ENCODE assay signal across 13 cellular contexts in genomic region chr1:209353097-209353496, GRCh38.
A peak's percentile ranks its signal among the peaks of the same experiment; 100 is the strongest.
DNase-seq lines count a peak whose midpoint lies in the region; ATAC-seq and TF ChIP-seq lines count a peak whose summit lies in the region.
"Had no signal": no experiment of that assay in that cellular context is flagged by ENCODE, and none has a peak within 500 bp of the region (broad histone marks: within the 10 kb centered on the region; RNA-seq: fewer than 3 reads in every experiment).

No MANE protein-coding gene starts in this region.

- peak overlapping the region; percentile 15 for H2AFZ ChIP-seq in mammary epithelial cell (ENCODE audit: low read depth, low read length)

- H3K18ac ChIP-seq in mesendoderm (ENCODE audit: low read length) = peak overlapping the region; percentile 30

- no peak overlapping the region for H3K4ac ChIP-seq in mesendoderm (ENCODE audit: low read depth, low read length)

- no peak overlapping the region for H3K23ac ChIP-seq in mesendoderm (ENCODE audit: low read length)

- TF ChIP-seq CTCF in mammary epithelial cell (conservative IDR thresholded peaks at IDR 0.05 in 1 of 2, IDR thresholded peaks at IDR 0.05 in 1 of 2; ENCODE audit: extremely low read depth in 1 of 2, insufficient read depth in 1 of 2, low read depth in 1 of 2, low read length in 2 of 2) (no peak), breast epithelium (IDR thresholded peaks at IDR 0.05) (no peak)
- no peak for TF ChIP-seq CTCF in CD8-positive, alpha-beta T cell (IDR thresholded peaks at IDR 0.05)

- H3K79me2 ChIP-seq in mammary epithelial cell (ENCODE audit: insufficient read depth, low read length) = no peaks in the 10 kb centered on the region
- H3K79me2 ChIP-seq in mesendoderm (ENCODE audit: control insufficient read depth, insufficient read depth, low read length) = no peaks in the 10 kb centered on the region

- no peaks in the 10 kb centered on the region for H3K4me1 Mint-ChIP-seq in CD8-positive, alpha-beta T cell (ENCODE audit: low read depth)
- H3K4me1 Mint-ChIP-seq: CD4-positive, CD25-positive, alpha-beta regulatory T cell had no signal

- 63% methylated on average over 3 of the region's 4 CpGs for WGBS in mammary epithelial cell (ENCODE audit: low coverage, missing lambda C conversion rate)
- no CpG with 5 or more reads among the region's 4 CpGs for WGBS in mesendoderm (ENCODE audit: extremely low coverage, insufficient coverage, low lambda C conversion rate)

- no peaks in the 10 kb centered on the region for H3K36me3 Mint-ChIP-seq in CD8-positive, alpha-beta T cell
- H3K36me3 Mint-ChIP-seq: CD4-positive, CD25-positive, alpha-beta regulatory T cell had no signal

- no peak overlapping the region for H2BK120ac ChIP-seq in mesendoderm (ENCODE audit: low read depth, low read length)

- no peak for ATAC-seq in CD8-positive, alpha-beta T cell

- DNase-seq in NCI-H1105 (lab: John Stamatoyannopoulos, UW) = peak; percentile 1
- no peak for DNase-seq in NCI-H1105 treated with DMSO at 0.1 percent for 48 hours (lab: John Stamatoyannopoulos, UW)
- DNase-seq in mammary epithelial cell = no peak
- no peak for DNase-seq in breast epithelium (ENCODE audit: low spot score in 2 of 2)
- no peak for DNase-seq in mesendoderm
- no peak for DNase-seq in CD8-positive, alpha-beta T cell
- DNase-seq in DMS 273 treated with DMSO at 0.1 percent for 48 hours (lab: John Stamatoyannopoulos, UW) = no peak
- DNase-seq: ACHN; Calu3; CD4-positive, CD25-positive, alpha-beta regulatory T cell; IMR-90 had no signal

- in situ Hi-C loops in mammary epithelial cell (cut with MboI; ENCODE audit: low sequenced_read_pairs in 2 of 2) = loop anchor here in 1 of 2 donors (10.0 kb wide), 2 partner anchors 142 to 148 kb away; no protein-coding TSS in a partner anchor

- POLR2A ChIA-PET in CD8-positive, alpha-beta T cell (lab: Charles Lee) = no interaction called here

- no peak overlapping the region for H3K4me3 Mint-ChIP-seq in CD8-positive, alpha-beta T cell
- H3K4me3 Mint-ChIP-seq: CD4-positive, CD25-positive, alpha-beta regulatory T cell had no signal

- H3K9me3 ChIP-seq in mammary epithelial cell (replicated peaks; ENCODE audit: insufficient read depth, low read length) (no peaks in the 10 kb centered on the region), breast epithelium (no peaks in the 10 kb centered on the region)
- no peaks in the 10 kb centered on the region for H3K9me3 ChIP-seq in CD8-positive, alpha-beta T cell (ENCODE audit: low read length)
- H3K9me3 ChIP-seq: BLaER1 treated with 17β-estradiol and CSF1 and Interleukin-3, amounts not matched to agents 10 nM and 100 nM; HAP-1 had no signal

- no peak overlapping the region for H4K8ac ChIP-seq in mesendoderm (ENCODE audit: low read depth, low read length)

- H3K9me3 Mint-ChIP-seq in CD8-positive, alpha-beta T cell = no peaks in the 10 kb centered on the region

- CTCF ChIA-PET in mammary epithelial cell (lab: Charles Lee; ENCODE audit: low non-redundant PET) = interaction anchor here (1.1 kb wide), 1 partner anchor 145 kb away, joined by 9 read pairs; no protein-coding TSS in a partner anchor
- CTCF ChIA-PET in CD8-positive, alpha-beta T cell (lab: Charles Lee) = interaction anchor here (1.2 kb wide), 2 partner anchors 13 to 67 kb away, joined by 3 read pairs; no protein-coding TSS in a partner anchor

- H3K4me2 ChIP-seq in mammary epithelial cell (ENCODE audit: insufficient read depth, low read depth, low read length) (no peak overlapping the region), mesendoderm (ENCODE audit: low read length) (no peak overlapping the region)
- H3K4me2 ChIP-seq: BLaER1 treated with 17β-estradiol and CSF1 and Interleukin-3, amounts not matched to agents 10 nM and 100 nM had no signal

- peaks cover 4% of the 10 kb centered on the region for H3K27me3 Mint-ChIP-seq in CD8-positive, alpha-beta T cell (ENCODE audit: low read depth)

- H3K4me1 ChIP-seq in mammary epithelial cell (ENCODE audit: insufficient read depth, low read length) (peaks cover 35% of the 10 kb centered on the region), breast epithelium (no peaks in the 10 kb centered on the region), mesendoderm (ENCODE audit: control insufficient read depth, low read depth, low read length) (peaks cover 6% of the 10 kb centered on the region)
- H3K4me1 ChIP-seq in CD8-positive, alpha-beta T cell (ENCODE audit: insufficient read depth, low read length) = no peaks in the 10 kb centered on the region

- no peak overlapping the region for H4K5ac ChIP-seq in mesendoderm (ENCODE audit: low read length)

- no peaks in the 10 kb centered on the region for H3K36me3 ChIP-seq in mammary epithelial cell (ENCODE audit: insufficient read depth, low read length)
- H3K36me3 ChIP-seq in breast epithelium = no peaks in the 10 kb centered on the region
- no peaks in the 10 kb centered on the region for H3K36me3 ChIP-seq in mesendoderm (ENCODE audit: control insufficient read depth, insufficient read depth, low read length)
- no peaks in the 10 kb centered on the region for H3K36me3 ChIP-seq in CD8-positive, alpha-beta T cell (ENCODE audit: insufficient read depth, low read length)
- H3K36me3 ChIP-seq: BLaER1 treated with 17β-estradiol and CSF1 and Interleukin-3, amounts not matched to agents 10 nM and 100 nM; HAP-1 had no signal

- H3K27ac ChIP-seq in mammary epithelial cell (ENCODE audit: insufficient read depth, low read depth, low read length) (no peak overlapping the region), breast epithelium (no peak overlapping the region), mesendoderm (ENCODE audit: low read depth, low read length) (no peak overlapping the region)
- H3K27ac ChIP-seq in CD8-positive, alpha-beta T cell (ENCODE audit: low read depth, low read length) = no peak overlapping the region
- H3K27ac ChIP-seq: BLaER1 treated with 17β-estradiol and CSF1 and Interleukin-3, amounts not matched to agents 10 nM and 100 nM had no signal

- H3K27me3 ChIP-seq in mammary epithelial cell (ENCODE audit: insufficient read depth, low read length) (no peaks in the 10 kb centered on the region), breast epithelium (no peaks in the 10 kb centered on the region), mesendoderm (ENCODE audit: insufficient read depth, low read length, poor library complexity) (no peaks in the 10 kb centered on the region)
- no peaks in the 10 kb centered on the region for H3K27me3 ChIP-seq in CD8-positive, alpha-beta T cell (ENCODE audit: insufficient read depth, low read length)
- H3K27me3 ChIP-seq: BLaER1 treated with 17β-estradiol and CSF1 and Interleukin-3, amounts not matched to agents 10 nM and 100 nM had no signal

- TF ChIP-seq POLR2A in breast epithelium (IDR thresholded peaks at IDR 0.05) = no peak

- intact Hi-C loops in mammary epithelial cell (cut with micrococcal nuclease) = loop anchor here (10.0 kb wide), 2 partner anchors 278 to 1108 kb away; partner anchors contain the start of gene PLXNA2
- intact Hi-C loops in breast epithelium (cut with DNase I; ENCODE audit: low total_unique reads) = no loop called here
- intact Hi-C loops in CD8-positive, alpha-beta T cell (cut with DNase I, micrococcal nuclease) = loop anchor here in 1 of 2 experiments (10.0 kb wide), 1 partner anchor 62 kb away; no protein-coding TSS in a partner anchor

- no peak overlapping the region for H2BK5ac ChIP-seq in mesendoderm (ENCODE audit: low read length)

- peak overlapping the region; percentile 26 for H3K56ac ChIP-seq in mesendoderm (ENCODE audit: low read length)

- H3K4me3 ChIP-seq in mammary epithelial cell (replicated peaks in 1 of 3; ENCODE audit: insufficient read depth in 1 of 3, low read depth in 2 of 3, low read length in 3 of 3) (no peak overlapping the region), breast epithelium (no peak overlapping the region), mesendoderm (ENCODE audit: low read length) (no peak overlapping the region)
- no peak overlapping the region for H3K4me3 ChIP-seq in CD8-positive, alpha-beta T cell (ENCODE audit: low read depth, low read length)
- H3K4me3 ChIP-seq: BLaER1 treated with 17β-estradiol and CSF1 and Interleukin-3, amounts not matched to agents 10 nM and 100 nM; HAP-1 had no signal

- no peak overlapping the region for H3K27ac Mint-ChIP-seq in CD8-positive, alpha-beta T cell
- H3K27ac Mint-ChIP-seq: CD4-positive, CD25-positive, alpha-beta regulatory T cell had no signal

- H4K20me1 ChIP-seq in mammary epithelial cell (ENCODE audit: insufficient read depth, low read length) = no peaks in the 10 kb centered on the region
- H4K20me1 ChIP-seq: BLaER1 treated with 17β-estradiol and CSF1 and Interleukin-3, amounts not matched to agents 10 nM and 100 nM had no signal

- H2BK15ac ChIP-seq in mesendoderm (replicated peaks; ENCODE audit: low read depth) = no peak overlapping the region

- dilution Hi-C loops in mammary epithelial cell (cut with HindIII; ENCODE audit: low sequenced_read_pairs) = loop anchor here (5.0 kb wide), 2 partner anchors 84 to 106 kb away; no protein-coding TSS in a partner anchor

- no peaks in the 10 kb centered on the region for H3K79me1 ChIP-seq in mesendoderm (ENCODE audit: low read length)

- H3K9ac ChIP-seq in mammary epithelial cell (ENCODE audit: insufficient read depth, low read length) = no peak overlapping the region
- H3K9ac ChIP-seq in mesendoderm (ENCODE audit: low read length) = no peak overlapping the region
- H3K9ac ChIP-seq: BLaER1 treated with 17β-estradiol and CSF1 and Interleukin-3, amounts not matched to agents 10 nM and 100 nM had no signal

- no TSS peak for BruUV-seq in mammary epithelial cell (replicated peaks; lab: Mats Ljungman, UMichigan)

- H2AK5ac ChIP-seq in mesendoderm (ENCODE audit: low read length) = peak overlapping the region; percentile 89
